18 cellular contexts compared by ENCODE assay signal in the genomic region with DNA sequence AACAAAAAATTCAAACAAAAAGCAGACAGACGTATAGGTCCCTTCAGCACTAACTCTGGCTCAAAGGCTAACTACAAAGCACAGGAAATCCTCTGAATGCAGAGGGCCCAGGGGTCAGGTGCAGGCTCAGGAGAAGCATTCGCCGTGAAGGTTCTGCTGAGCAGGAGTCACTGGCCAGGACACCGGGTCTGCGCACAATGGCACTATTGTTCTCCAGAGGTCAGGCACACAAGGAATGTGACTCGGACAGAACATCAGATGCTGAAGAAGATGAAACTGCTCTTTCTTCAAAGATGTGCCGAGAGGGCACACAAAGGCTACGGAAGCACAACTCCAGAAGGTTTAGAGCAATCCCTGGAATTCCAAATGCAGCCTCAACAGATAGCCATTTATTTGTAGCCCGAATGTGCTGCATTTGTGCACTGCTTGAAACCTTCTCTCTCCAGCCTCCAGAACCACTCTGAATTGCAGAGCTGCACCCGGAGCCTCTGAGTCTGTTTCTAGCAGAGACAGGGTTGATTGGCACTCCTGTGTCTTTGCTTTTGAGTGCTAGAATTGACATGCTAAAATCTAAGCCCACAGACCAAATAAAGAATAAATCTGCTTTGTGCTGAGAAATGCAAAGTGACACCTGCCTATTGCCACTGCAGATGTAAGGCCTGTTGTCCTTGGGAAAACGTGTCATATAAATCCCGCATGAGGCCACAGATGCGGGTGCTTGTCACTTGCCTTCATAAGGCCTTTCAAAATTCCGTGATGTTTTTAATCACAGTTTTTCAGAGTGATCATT.
A peak's percentile ranks its signal among the peaks of the same experiment; 100 is the strongest.
DNase-seq lines count a peak whose midpoint lies in the region; TF ChIP-seq lines count a peak whose summit lies in the region.
"Had no signal": no experiment of that assay in that cellular context is flagged by ENCODE, and none has a peak within 500 bp of the region (broad histone marks: within the 10 kb centered on the region; RNA-seq: fewer than 3 reads in every experiment).

No MANE protein-coding gene starts in this region.

- CTCF ChIA-PET in activated CD4-positive, alpha-beta memory T cell treated with anti-CD3 and anti-CD28 coated beads for 36 hours (lab: Charles Lee): interaction anchor here (0.7 to 12.6 kb wide), 4 partner anchors 9 to 19 kb away, joined by 3 to 112 read pairs (median 16); no protein-coding TSS in a partner anchor
- CTCF ChIA-PET in activated CD4-positive, alpha-beta memory T cell treated with anti-CD3 and anti-CD28 coated beads, Interleukin-2, amount 10 ng/mL, durations not matched to agents 7 days and 5 days (lab: Charles Lee): interaction anchor here (0.7 to 6.9 kb wide), 3 partner anchors 11 to 58 kb away, joined by 3 to 48 read pairs (median 3); no protein-coding TSS in a partner anchor

- H3K4me1 ChIP-seq in Karpas-422 (ENCODE audit: low read length) (peaks cover 77% of the 10 kb centered on the region), neural progenitor cell (peaks cover 13% of the 10 kb centered on the region)
- H3K4me1 ChIP-seq: psoas muscle had no signal

- H3K4me2 ChIP-seq in Karpas-422 (ENCODE audit: low read depth, low read length, poor library complexity, severe bottlenecking) (peak overlapping the region; percentile 74), neural progenitor cell (peak overlapping the region; percentile 54)
- H3K4me2 ChIP-seq: hepatocyte had no signal

- H3K27me3 ChIP-seq in Karpas-422 (ENCODE audit: low read length) (no peaks in the 10 kb centered on the region), neural progenitor cell (no peaks in the 10 kb centered on the region), dorsolateral prefrontal cortex (peaks cover 0 to 5% (median 0%) of the 10 kb centered on the region in 45 donors)
- H3K27me3 ChIP-seq: cardiac muscle cell, hepatocyte had no signal

- no peaks in the 10 kb centered on the region for H3K27me3 Mint-ChIP-seq in activated CD4-positive, alpha-beta memory T cell treated with anti-CD3 and anti-CD28 coated beads for 36 hours
- no peaks in the 10 kb centered on the region for H3K27me3 Mint-ChIP-seq in activated CD4-positive, alpha-beta memory T cell treated with anti-CD3 and anti-CD28 coated beads, Interleukin-2, amount 10 ng/mL, durations not matched to agents 7 days and 5 days
- no peaks in the 10 kb centered on the region for H3K27me3 Mint-ChIP-seq in neural progenitor cell (ENCODE audit: insufficient read depth, low read depth)
- H3K27me3 Mint-ChIP-seq: activated CD4-positive, alpha-beta T cell treated with anti-CD3 and anti-CD28 coated beads, Interleukin-2, amount 10 ng/mL, durations not matched to agents 24 days and 14 days had no signal

- H2AFZ ChIP-seq in Karpas-422 (ENCODE audit: low read length) (no peak overlapping the region), neural progenitor cell (replicated peaks) (no peak overlapping the region)
- H2AFZ ChIP-seq: hepatocyte had no signal

- H3K9ac ChIP-seq in Karpas-422 (ENCODE audit: low read length) (peak overlapping the region; percentile 66), neural progenitor cell (no peak overlapping the region)

- peaks cover 38% of the 10 kb centered on the region for H3K36me3 Mint-ChIP-seq in activated CD4-positive, alpha-beta memory T cell treated with anti-CD3 and anti-CD28 coated beads for 36 hours
- H3K36me3 Mint-ChIP-seq in activated CD4-positive, alpha-beta memory T cell treated with anti-CD3 and anti-CD28 coated beads, Interleukin-2, amount 10 ng/mL, durations not matched to agents 7 days and 5 days (ENCODE audit: low read depth): peaks cover 56% of the 10 kb centered on the region
- peaks cover 33% of the 10 kb centered on the region for H3K36me3 Mint-ChIP-seq in neural progenitor cell

- H4K20me1 ChIP-seq in Karpas-422 (ENCODE audit: insufficient read depth, low read depth, low read length) (no peaks in the 10 kb centered on the region), neural progenitor cell (ENCODE audit: low read depth) (peaks cover 40% of the 10 kb centered on the region)

- POLR2A ChIA-PET in activated CD4-positive, alpha-beta memory T cell treated with anti-CD3 and anti-CD28 coated beads for 36 hours (lab: Charles Lee): interaction anchor here (0.7 to 3.8 kb wide), 2 partner anchors 37 to 52 kb away, joined by 3 to 17 read pairs; no protein-coding TSS in a partner anchor
- POLR2A ChIA-PET in activated CD4-positive, alpha-beta memory T cell treated with anti-CD3 and anti-CD28 coated beads, Interleukin-2, amount 10 ng/mL, durations not matched to agents 7 days and 5 days (lab: Charles Lee): interaction anchor here (0.9 to 4.7 kb wide), 2 partner anchors 10 kb away, joined by 3 to 26 read pairs; no protein-coding TSS in a partner anchor

- H3K4me1 Mint-ChIP-seq in activated CD4-positive, alpha-beta memory T cell treated with anti-CD3 and anti-CD28 coated beads for 36 hours (ENCODE audit: low read depth): peaks cover 75% of the 10 kb centered on the region
- peaks cover 51% of the 10 kb centered on the region for H3K4me1 Mint-ChIP-seq in activated CD4-positive, alpha-beta memory T cell treated with anti-CD3 and anti-CD28 coated beads, Interleukin-2, amount 10 ng/mL, durations not matched to agents 7 days and 5 days
- peaks cover 54% of the 10 kb centered on the region for H3K4me1 Mint-ChIP-seq in neural progenitor cell

- peaks cover 14% of the 10 kb centered on the region for H3F3A ChIP-seq in neural progenitor cell (ENCODE audit: low read depth)

- H3K27ac ChIP-seq in Karpas-422 (ENCODE audit: low read length) (peak overlapping the region; percentile 99), neural progenitor cell (no peak overlapping the region), dorsolateral prefrontal cortex (peak overlapping the region in 28 of 59 donors; percentile 1 to 75 (median 33))
- H3K27ac ChIP-seq: cardiac muscle cell, hepatocyte, psoas muscle had no signal

- H3K36me3 ChIP-seq in Karpas-422 (ENCODE audit: insufficient read depth, low read length) (peaks cover 49% of the 10 kb centered on the region), neural progenitor cell (no peaks in the 10 kb centered on the region)

- H3K79me2 ChIP-seq in Karpas-422 (ENCODE audit: low read length) (peaks cover 85% of the 10 kb centered on the region), neural progenitor cell (ENCODE audit: low read depth) (no peaks in the 10 kb centered on the region)

- peak overlapping the region; percentile 53 for H3K4me3 ChIP-seq in Karpas-422 (ENCODE audit: low read length)
- no peak overlapping the region for H3K4me3 ChIP-seq in neural progenitor cell
- H3K4me3 ChIP-seq in dorsolateral prefrontal cortex: peak overlapping the region in 3 of 59 donors; percentile 15 to 43 (median 21)
- H3K4me3 ChIP-seq: cardiac muscle cell, hepatocyte, psoas muscle had no signal

- no peak for TF ChIP-seq CTCF in neural progenitor cell (IDR thresholded peaks at IDR 0.05)
- no peak for TF ChIP-seq CTCF in dorsolateral prefrontal cortex (IDR thresholded peaks at IDR 0.05 in 54 of 56, conservative IDR thresholded peaks at IDR 0.05 in 2 of 56; ENCODE audit: low read depth in 1 of 56, partially characterized antibody in 56 of 56)

- no peaks in the 10 kb centered on the region for H3K9me3 ChIP-seq in Karpas-422 (ENCODE audit: low read length)
- H3K9me3 ChIP-seq in neural progenitor cell (ENCODE audit: low read depth): no peaks in the 10 kb centered on the region
- H3K9me3 ChIP-seq: psoas muscle had no signal

- H3K4me3 Mint-ChIP-seq in activated CD4-positive, alpha-beta memory T cell treated with anti-CD3 and anti-CD28 coated beads for 36 hours: no peak overlapping the region
- H3K4me3 Mint-ChIP-seq in activated CD4-positive, alpha-beta memory T cell treated with anti-CD3 and anti-CD28 coated beads, Interleukin-2, amount 10 ng/mL, durations not matched to agents 7 days and 5 days: no peak overlapping the region
- peak overlapping the region; percentile 50 for H3K4me3 Mint-ChIP-seq in neural progenitor cell
- H3K4me3 Mint-ChIP-seq: activated CD4-positive, alpha-beta T cell treated with anti-CD3 and anti-CD28 coated beads, Interleukin-2, amount 10 ng/mL, durations not matched to agents 24 days and 14 days; T-helper 1 cell treated with Interleukin-12 subunit alpha and Interleukin-12 subunit beta and Interleukin-4 antibody, amounts not matched to agents 30 μg/mL and 1 μg/mL, for 36 hours had no signal

- intact Hi-C loops in activated CD4-positive, alpha-beta memory T cell treated with anti-CD3 and anti-CD28 coated beads for 36 hours (cut with micrococcal nuclease): no loop called here
- intact Hi-C loops in dorsolateral prefrontal cortex (cut with DNase I): no loop called here

- H3K9me3 Mint-ChIP-seq in activated CD4-positive, alpha-beta memory T cell treated with anti-CD3 and anti-CD28 coated beads for 36 hours: no peaks in the 10 kb centered on the region
- peaks cover 9% of the 10 kb centered on the region for H3K9me3 Mint-ChIP-seq in activated CD4-positive, alpha-beta memory T cell treated with anti-CD3 and anti-CD28 coated beads, Interleukin-2, amount 10 ng/mL, durations not matched to agents 7 days and 5 days
- H3K9me3 Mint-ChIP-seq in neural progenitor cell: peaks cover 12% of the 10 kb centered on the region
- H3K9me3 Mint-ChIP-seq: activated CD4-positive, alpha-beta T cell treated with anti-CD3 and anti-CD28 coated beads, Interleukin-2, amount 10 ng/mL, durations not matched to agents 24 days and 14 days; T-helper 1 cell treated with Interleukin-12 subunit alpha and Interleukin-12 subunit beta and Interleukin-4 antibody, amounts not matched to agents 30 μg/mL and 1 μg/mL, for 36 hours had no signal

- H3K27ac Mint-ChIP-seq in activated CD4-positive, alpha-beta memory T cell treated with anti-CD3 and anti-CD28 coated beads for 36 hours: peak overlapping the region; percentile 33
- H3K27ac Mint-ChIP-seq in activated CD4-positive, alpha-beta memory T cell treated with anti-CD3 and anti-CD28 coated beads, Interleukin-2, amount 10 ng/mL, durations not matched to agents 7 days and 5 days: no peak overlapping the region
- H3K27ac Mint-ChIP-seq in neural progenitor cell: peak overlapping the region; percentile 20
- H3K27ac Mint-ChIP-seq: activated CD4-positive, alpha-beta T cell treated with anti-CD3 and anti-CD28 coated beads, Interleukin-2, amount 10 ng/mL, durations not matched to agents 24 days and 14 days; T-helper 1 cell treated with Interleukin-12 subunit alpha and Interleukin-12 subunit beta and Interleukin-4 antibody, amounts not matched to agents 30 μg/mL and 1 μg/mL, for 36 hours had no signal

- no peaks in the 10 kb centered on the region for H3K9me2 ChIP-seq in Karpas-422 (replicated peaks; ENCODE audit: insufficient read depth, low read length)

- DNase-seq in activated CD4-positive, alpha-beta memory T cell treated with anti-CD3 and anti-CD28 coated beads for 36 hours: no peak
- DNase-seq in activated CD4-positive, alpha-beta memory T cell treated with anti-CD3 and anti-CD28 coated beads, Interleukin-2, amount 10 ng/mL, durations not matched to agents 7 days and 5 days: no peak
- DNase-seq in Karpas-422 (peak; percentile 84), foreskin melanocyte (peak; percentile 73), neural progenitor cell (ENCODE audit: low spot score) (peak; percentile 75), epidermal melanocyte (ENCODE audit: insufficient read length, low spot score) (no peak), D341Med (ENCODE audit: low spot score) (no peak), dorsolateral prefrontal cortex (no peak)
- DNase-seq: activated CD4-positive, alpha-beta T cell treated with anti-CD3 and anti-CD28 coated beads, Interleukin-2, amount 10 ng/mL, durations not matched to agents 24 days and 14 days; activated gamma-delta T cell; erythroblast; NCI-H226; OCI-M1; psoas muscle; stimulated activated CD4-positive, alpha-beta T cell treated with anti-CD3 and anti-CD28 coated beads, Interleukin-1b, Interleukin-23, amount 100 ng/mL, for 48 hours had no signal

Comparison
In these comparisons a context has a peak if more than half of its experiments do, and no peak if none do; other contexts are left out.
1. DNase-seq: peak in Karpas-422 (single experiment), foreskin melanocyte (single experiment) and neural progenitor cell (single experiment); none in activated CD4-positive, alpha-beta memory T cell treated with anti-CD3 and anti-CD28 coated beads for 36 hours (single experiment), activated CD4-positive, alpha-beta memory T cell treated with anti-CD3 and anti-CD28 coated beads, Interleukin-2, amount 10 ng/mL, durations not matched to agents 7 days and 5 days (single experiment), epidermal melanocyte (single experiment), D341Med (single experiment) and dorsolateral prefrontal cortex (0 of 10).